ENCODE assay signal across 9 cellular contexts in genomic region chr1:206925116-206925736, GRCh38. TPM values are rescaled to one million over a fixed set of nuclear protein-coding genes. Genes with fewer than 3 reads are reported as not detected.
A peak's percentile ranks its signal among the peaks of the same experiment; 100 is the strongest.
DNase-seq lines count a peak whose midpoint lies in the region; ATAC-seq and TF ChIP-seq lines count a peak whose summit lies in the region.
"Had no signal": no experiment of that assay in that cellular context is flagged by ENCODE, and none has a peak within 500 bp of the region (broad histone marks: within the 10 kb centered on the region; RNA-seq: fewer than 3 reads in every experiment).

No MANE protein-coding gene starts in this region.

- H3K9me3 ChIP-seq in CD8-positive, alpha-beta memory T cell (ENCODE audit: low read length) = no peaks in the 10 kb centered on the region
- H3K9me3 ChIP-seq in transverse colon = no peaks in the 10 kb centered on the region

- no peak for TF ChIP-seq EP300 in transverse colon (IDR thresholded peaks at IDR 0.05; ENCODE audit: low read depth)

- in situ Hi-C loops in transverse colon (cut with MboI; ENCODE audit: low pct_ligation_motif_present in 1 of 4, low pct_unique_long_range_greater_than_20kb in 1 of 4, low sequenced_read_pairs in 3 of 4) = no loop called here

- peaks cover 51% of the 10 kb centered on the region for H3K4me1 ChIP-seq in CD8-positive, alpha-beta memory T cell (ENCODE audit: insufficient read depth, low read length)
- peaks cover 5 to 40% (median 8%) of the 10 kb centered on the region in 4 donors for H3K4me1 ChIP-seq in transverse colon

- peaks cover 3 to 16% (median 8%) of the 10 kb centered on the region in 3 donors for H3K36me3 Mint-ChIP-seq in CD8-positive, alpha-beta memory T cell
- no peaks in the 10 kb centered on the region for H3K36me3 Mint-ChIP-seq in glutamatergic neuron (ENCODE audit: unreplicated experiment)

- POLR2A ChIA-PET in CD8-positive, alpha-beta memory T cell (lab: Charles Lee) = interaction anchor here (0.5 to 1.5 kb wide), 8 partner anchors 13 to 396 kb away, joined by 3 to 7 read pairs (median 4); partner anchors contain the start of gene CD55

- no peak overlapping the region for H3K27ac Mint-ChIP-seq in CD8-positive, alpha-beta memory T cell
- no peak overlapping the region for H3K27ac Mint-ChIP-seq in glutamatergic neuron (ENCODE audit: unreplicated experiment)

- peaks cover 28 to 35% (median 29%) of the 10 kb centered on the region in 3 donors for H3K4me1 Mint-ChIP-seq in CD8-positive, alpha-beta memory T cell
- no peaks in the 10 kb centered on the region for H3K4me1 Mint-ChIP-seq in glutamatergic neuron (ENCODE audit: low read depth, unreplicated experiment)

- no peak overlapping the region for H3K4me3 Mint-ChIP-seq in CD8-positive, alpha-beta memory T cell
- no peak overlapping the region for H3K4me3 Mint-ChIP-seq in glutamatergic neuron (ENCODE audit: unreplicated experiment)

- no peaks in the 10 kb centered on the region for H3K9me3 Mint-ChIP-seq in CD8-positive, alpha-beta memory T cell
- H3K9me3 Mint-ChIP-seq in glutamatergic neuron (ENCODE audit: unreplicated experiment) = no peaks in the 10 kb centered on the region

- TF ChIP-seq CTCF in glutamatergic neuron (IDR thresholded peaks at IDR 0.05; ENCODE audit: partially characterized antibody, unreplicated experiment) (no peak), transverse colon (IDR thresholded peaks at IDR 0.05) (peak in 1 of 5 experiments; percentile 13)

- H3K36me3 ChIP-seq in CD8-positive, alpha-beta memory T cell (ENCODE audit: insufficient read depth, low read length) = no peaks in the 10 kb centered on the region
- no peaks in the 10 kb centered on the region for H3K36me3 ChIP-seq in transverse colon

- no peaks in the 10 kb centered on the region for H3K27me3 ChIP-seq in CD8-positive, alpha-beta memory T cell (ENCODE audit: insufficient read depth, low read length, poor library complexity, severe bottlenecking)
- H3K27me3 ChIP-seq in transverse colon = no peaks in the 10 kb centered on the region

- no peak overlapping the region for H3K4me3 ChIP-seq in CD8-positive, alpha-beta memory T cell (ENCODE audit: low read length)
- no peak overlapping the region for H3K4me3 ChIP-seq in transverse colon

- intact Hi-C loops in transverse colon (cut with DNase I; ENCODE audit: low total_unique reads) = no loop called here

- 60 to 65% methylated on average over 2 to 11 of the region's 11 CpGs for WGBS in transverse colon (ENCODE audit: low coverage in 1 of 2), 2 donors

- peak; percentile 41 for TF ChIP-seq POLR2A in GM19193 (IDR thresholded peaks at IDR 0.05; ENCODE audit: extremely low read depth, insufficient read depth, insufficient read length)
- no peak for TF ChIP-seq POLR2A in transverse colon (IDR thresholded peaks at IDR 0.05)

- peak overlapping the region; percentile 27 for H3K27ac ChIP-seq in CD8-positive, alpha-beta memory T cell (ENCODE audit: low read depth, low read length)
- peak overlapping the region; percentile 72 to 78 (median 76) for H3K27ac ChIP-seq in transverse colon

- H3K27me3 Mint-ChIP-seq in CD8-positive, alpha-beta memory T cell = no peaks in the 10 kb centered on the region
- no peaks in the 10 kb centered on the region for H3K27me3 Mint-ChIP-seq in glutamatergic neuron (ENCODE audit: unreplicated experiment)

- peak; percentile 32 to 83 (median 63) for DNase-seq in CD8-positive, alpha-beta memory T cell
- DNase-seq in T-helper 1 cell (peak in 3 of 5 donors; percentile 26 to 77 (median 32)), glutamatergic neuron (peak; percentile 26), transverse colon (peak; percentile 81), 8988T (no peak), GM03348 (ENCODE audit: low spot score) (no peak)

- ATAC-seq in HG03066 (IDR thresholded peaks at IDR 0.05; ENCODE audit: low read depth, unreplicated experiment) = peak; percentile 44

- CTCF ChIA-PET in CD8-positive, alpha-beta memory T cell (lab: Charles Lee) = interaction anchor here (0.8 to 10.0 kb wide), 11 partner anchors 8 to 199 kb away, joined by 3 to 138 read pairs (median 5); partner anchors contain the start of gene IL20

RNA-seq across cellular contexts. Expression of gene FCMR, which starts 3.5 kb away (rescaled TPM):
- 10 to 100 TPM; 75.1 to 75.6 TPM for total RNA-seq in CD8-positive, alpha-beta memory T cell
- polyA plus RNA-seq in CD8-positive, alpha-beta memory T cell = 574 TPM
- total RNA-seq in glutamatergic neuron (ENCODE audit: unreplicated experiment) = not detected
- total RNA-seq in transverse colon = 10 to 100 TPM in 2 of 4 donors, 1 to 10 TPM in 1, under 1 TPM in 1; 1.00 to 51.6 (median 15.9) TPM
- total RNA-seq: HT1080 had no signal

RNA-seq across cellular contexts. Expression of gene PIGR, which starts 21.0 kb away (rescaled TPM):
- under 1 TPM; 0.04 to 0.33 TPM for total RNA-seq in CD8-positive, alpha-beta memory T cell
- not detected for polyA plus RNA-seq in CD8-positive, alpha-beta memory T cell
- total RNA-seq in glutamatergic neuron (ENCODE audit: unreplicated experiment) (not detected), transverse colon (over 10,000 TPM in 1 of 4 donors, 1,000 to 10,000 TPM in 3; 3,370 to 10,796 (median 6,659) TPM)

RNA-seq across cellular contexts. Expression of gene IL24, which starts 28.0 kb away (rescaled TPM):
- total RNA-seq in CD8-positive, alpha-beta memory T cell = 1 to 10 TPM; 2.0 to 2.9 TPM
- polyA plus RNA-seq in CD8-positive, alpha-beta memory T cell = 22.5 TPM
- not detected for total RNA-seq in glutamatergic neuron (ENCODE audit: unreplicated experiment)
- total RNA-seq in transverse colon = not detected

RNA-seq across cellular contexts. Expression of gene FCAMR, which starts 45.0 kb away (rescaled TPM):
- not detected for total RNA-seq in CD8-positive, alpha-beta memory T cell
- polyA plus RNA-seq in CD8-positive, alpha-beta memory T cell = not detected
- total RNA-seq in glutamatergic neuron (ENCODE audit: unreplicated experiment) (not detected), transverse colon (1 to 10 TPM in 1 of 4 donors, under 1 TPM in 2, not detected in 1; 0.37 to 2.4 (median 0.64) TPM)
- total RNA-seq: HT1080 had no signal

RNA-seq across cellular contexts. Expression of gene IL20, which starts 59.8 kb away (rescaled TPM):
- total RNA-seq in CD8-positive, alpha-beta memory T cell = not detected
- polyA plus RNA-seq in CD8-positive, alpha-beta memory T cell = not detected
- total RNA-seq in glutamatergic neuron (ENCODE audit: unreplicated experiment) = not detected
- not detected for total RNA-seq in transverse colon
- total RNA-seq: HT1080 had no signal

Comparison
In these comparisons a context has a peak if more than half of its experiments do, and no peak if none do; other contexts are left out.
1. DNase-seq: peak in CD8-positive, alpha-beta memory T cell (5 of 5), T-helper 1 cell (3 of 5), glutamatergic neuron (single experiment) and transverse colon (single experiment); none in 8988T (single experiment) and GM03348 (single experiment).
2. RNA of gene PIGR, which starts 21.0 kb away (total RNA-seq): 3,370 to 10,796 TPM in transverse colon; 0.04 to 0.33 TPM in CD8-positive, alpha-beta memory T cell and not detected in glutamatergic neuron (single experiment); every median in the first group is over 1,000 times any median in the second.